In the genomic region with DNA sequence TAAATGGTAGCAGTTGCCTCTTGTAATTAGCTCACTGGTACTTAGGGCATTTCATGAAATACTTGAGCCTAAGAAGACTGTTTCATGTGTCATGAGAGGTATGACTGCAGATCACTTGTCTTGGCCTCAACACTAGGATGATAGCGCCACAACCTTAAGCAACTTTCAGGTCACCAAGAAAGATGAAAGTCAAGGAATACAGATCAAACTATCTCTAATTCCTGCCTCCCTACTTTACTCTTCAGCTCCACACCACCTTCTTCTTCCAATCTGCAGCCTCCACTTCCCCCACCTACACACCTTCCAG, we compare ENCODE assay signal across 14 cellular contexts. TPM values are rescaled to one million over a fixed set of nuclear protein-coding genes. Genes with fewer than 3 reads are reported as not detected.
DNase-seq lines count a peak whose midpoint lies in the region; ATAC-seq and TF ChIP-seq lines count a peak whose summit lies in the region.
"Had no signal": no experiment of that assay in that cellular context is flagged by ENCODE, and none has a peak within 500 bp of the region (broad histone marks: within the 10 kb centered on the region; RNA-seq: fewer than 3 reads in every experiment).

No MANE protein-coding gene starts in this region.

- intact Hi-C loops in activated CD4-positive, alpha-beta T cell treated with anti-CD3 and anti-CD28 coated beads, Interleukin-2, amount 10 ng/mL, durations not matched to agents 24 days and 14 days (cut with micrococcal nuclease) = loop anchor here (1.0 to 5.0 kb wide), 3 partner anchors 11 to 169 kb away; no protein-coding TSS in a partner anchor
- intact Hi-C loops in OCI-LY7 (cut with micrococcal nuclease; ENCODE audit: unreplicated experiment) = no loop called here
- intact Hi-C loops in heart right ventricle (cut with DNase I) = no loop called here

- H3K4me3 ChIP-seq in OCI-LY7 (ENCODE audit: low read depth, low read length, poor library complexity, severe bottlenecking) (peak overlapping the region; percentile 53), smooth muscle cell (no peak overlapping the region), heart right ventricle (no peak overlapping the region)
- H3K4me3 ChIP-seq: thoracic aorta had no signal

- H3K79me2 ChIP-seq in OCI-LY7 (ENCODE audit: insufficient read depth, low read depth, low read length) = peaks cover 100% of the 10 kb centered on the region
- peaks cover 99% of the 10 kb centered on the region for H3K79me2 ChIP-seq in smooth muscle cell (ENCODE audit: low read depth)

- peak overlapping the region; percentile 81 for H3K4me2 ChIP-seq in OCI-LY7 (ENCODE audit: low read length)
- H3K4me2 ChIP-seq in smooth muscle cell = no peak overlapping the region

- peak overlapping the region; percentile 92 for H3K27ac Mint-ChIP-seq in activated CD4-positive, alpha-beta T cell treated with anti-CD3 and anti-CD28 coated beads, Interleukin-2, amount 10 ng/mL, durations not matched to agents 24 days and 14 days
- peak overlapping the region; percentile 49 for H3K27ac Mint-ChIP-seq in activated naive CD8-positive, alpha-beta T cell treated with anti-CD3 and anti-CD28 coated beads, Interleukin-2, amount 10 ng/mL, durations not matched to agents 7 days and 5 days

- CTCF ChIA-PET in OCI-LY7 (lab: Charles Lee; ENCODE audit: unreplicated experiment) = no interaction called here

- 90% methylated on average over 1 of the region's 1 CpG for WGBS in smooth muscle cell (ENCODE audit: low lambda C conversion rate)
- 97 to 100% methylated on average over 1 of the region's 1 CpG for WGBS in heart right ventricle, 2 donors

- H3K36me3 ChIP-seq in OCI-LY7 (ENCODE audit: insufficient read depth, low read length) = peaks cover 83% of the 10 kb centered on the region
- no peaks in the 10 kb centered on the region for H3K36me3 ChIP-seq in smooth muscle cell (ENCODE audit: low read depth)
- H3K36me3 ChIP-seq in heart right ventricle = peaks cover 0 to 6% (median 0%) of the 10 kb centered on the region in 9 donors
- H3K36me3 ChIP-seq: thoracic aorta had no signal

- H3K9me3 Mint-ChIP-seq in activated CD4-positive, alpha-beta T cell treated with anti-CD3 and anti-CD28 coated beads, Interleukin-2, amount 10 ng/mL, durations not matched to agents 24 days and 14 days = no peaks in the 10 kb centered on the region
- H3K9me3 Mint-ChIP-seq in activated naive CD8-positive, alpha-beta T cell treated with anti-CD3 and anti-CD28 coated beads, Interleukin-2, amount 10 ng/mL, durations not matched to agents 7 days and 5 days = peaks cover 1% of the 10 kb centered on the region

- peaks cover 6% of the 10 kb centered on the region for H3F3A ChIP-seq in smooth muscle cell (ENCODE audit: low read depth)

- peaks cover 15% of the 10 kb centered on the region; the same call in 1 of the 2 replicates for H4K20me1 ChIP-seq in OCI-LY7 (ENCODE audit: insufficient read depth, low read length)
- peaks cover 91% of the 10 kb centered on the region for H4K20me1 ChIP-seq in smooth muscle cell (ENCODE audit: low read depth)

- H3K4me3 Mint-ChIP-seq in activated CD4-positive, alpha-beta T cell treated with anti-CD3 and anti-CD28 coated beads, Interleukin-2, amount 10 ng/mL, durations not matched to agents 24 days and 14 days = peak overlapping the region; percentile 62
- H3K4me3 Mint-ChIP-seq in activated naive CD8-positive, alpha-beta T cell treated with anti-CD3 and anti-CD28 coated beads, Interleukin-2, amount 10 ng/mL, durations not matched to agents 7 days and 5 days = no peak overlapping the region
- H3K4me3 Mint-ChIP-seq: nephron progenitor cell had no signal

- H3K27me3 Mint-ChIP-seq in activated CD4-positive, alpha-beta T cell treated with anti-CD3 and anti-CD28 coated beads, Interleukin-2, amount 10 ng/mL, durations not matched to agents 24 days and 14 days = no peaks in the 10 kb centered on the region
- H3K27me3 Mint-ChIP-seq in activated naive CD8-positive, alpha-beta T cell treated with anti-CD3 and anti-CD28 coated beads, Interleukin-2, amount 10 ng/mL, durations not matched to agents 7 days and 5 days = no peaks in the 10 kb centered on the region

- H3K27me3 ChIP-seq in smooth muscle cell (ENCODE audit: low read depth) (no peaks in the 10 kb centered on the region), heart right ventricle (no peaks in the 10 kb centered on the region)

- H3K4me1 Mint-ChIP-seq in activated CD4-positive, alpha-beta T cell treated with anti-CD3 and anti-CD28 coated beads, Interleukin-2, amount 10 ng/mL, durations not matched to agents 24 days and 14 days = peaks cover 50% of the 10 kb centered on the region
- H3K4me1 Mint-ChIP-seq in activated naive CD8-positive, alpha-beta T cell treated with anti-CD3 and anti-CD28 coated beads, Interleukin-2, amount 10 ng/mL, durations not matched to agents 7 days and 5 days = peaks cover 48% of the 10 kb centered on the region

- TF ChIP-seq CTCF in OCI-LY7 (conservative IDR thresholded peaks at IDR 0.05; ENCODE audit: low read length) (no peak), smooth muscle cell (IDR thresholded peaks at IDR 0.05; ENCODE audit: borderline replicate concordance, insufficient read depth, poor library complexity, severe bottlenecking) (no peak), heart right ventricle (IDR thresholded peaks at IDR 0.05) (no peak)

- POLR2A ChIA-PET in OCI-LY7 (lab: Charles Lee) = interaction anchor here (0.6 to 2.9 kb wide), 10 partner anchors 9 to 61 kb away, joined by 3 to 15 read pairs (median 4); no protein-coding TSS in a partner anchor
- POLR2A ChIA-PET in activated naive CD8-positive, alpha-beta T cell treated with anti-CD3 and anti-CD28 coated beads, Interleukin-2, amount 10 ng/mL, durations not matched to agents 7 days and 5 days (lab: Charles Lee) = interaction anchor here (0.7 to 1.3 kb wide), 3 partner anchors 12 to 72 kb away, joined by 4 to 6 read pairs (median 5); no protein-coding TSS in a partner anchor

- H3K4me1 ChIP-seq in OCI-LY7 (ENCODE audit: insufficient read depth, low read length, poor library complexity, severe bottlenecking) = peaks cover 88% of the 10 kb centered on the region
- H3K4me1 ChIP-seq in smooth muscle cell (ENCODE audit: low read depth) = peaks cover 5% of the 10 kb centered on the region
- peaks cover 5 to 88% (median 39%) of the 10 kb centered on the region in 9 donors for H3K4me1 ChIP-seq in heart right ventricle

- H3K36me3 Mint-ChIP-seq in activated CD4-positive, alpha-beta T cell treated with anti-CD3 and anti-CD28 coated beads, Interleukin-2, amount 10 ng/mL, durations not matched to agents 24 days and 14 days (ENCODE audit: low read depth) = peaks cover 38% of the 10 kb centered on the region
- peaks cover 21% of the 10 kb centered on the region for H3K36me3 Mint-ChIP-seq in activated naive CD8-positive, alpha-beta T cell treated with anti-CD3 and anti-CD28 coated beads, Interleukin-2, amount 10 ng/mL, durations not matched to agents 7 days and 5 days

- H3K9me3 ChIP-seq in OCI-LY7 (ENCODE audit: low read length) (no peaks in the 10 kb centered on the region; the same call in 1 of the 2 replicates), smooth muscle cell (replicated peaks; ENCODE audit: low read depth) (no peaks in the 10 kb centered on the region), heart right ventricle (no peaks in the 10 kb centered on the region)
- H3K9me3 ChIP-seq: thoracic aorta had no signal

- peak; percentile 23 for ATAC-seq in activated naive CD8-positive, alpha-beta T cell treated with anti-CD3 and anti-CD28 coated beads, Interleukin-2, amount 10 ng/mL, durations not matched to agents 7 days and 5 days (ENCODE audit: low read depth)
- no peak for ATAC-seq in GM18502 (IDR thresholded peaks at IDR 0.05; ENCODE audit: poor library complexity, unreplicated experiment)
- no peak for ATAC-seq in heart right ventricle

- no TSS peak for BruUV-seq in OCI-LY7 (replicated peaks; lab: Mats Ljungman, UMichigan)

- H3K27ac ChIP-seq in OCI-LY7 (ENCODE audit: low read depth, low read length, poor library complexity, severe bottlenecking) = peak overlapping the region; percentile 89
- H3K27ac ChIP-seq in smooth muscle cell (ENCODE audit: low read depth) = peak overlapping the region; percentile 21
- no peak overlapping the region for H3K27ac ChIP-seq in heart right ventricle
- H3K27ac ChIP-seq: thoracic aorta had no signal

- no peak overlapping the region for H3K9ac ChIP-seq in smooth muscle cell (ENCODE audit: low read depth)

- no peak for DNase-seq in activated CD4-positive, alpha-beta T cell treated with anti-CD3 and anti-CD28 coated beads, Interleukin-2, amount 10 ng/mL, durations not matched to agents 24 days and 14 days
- DNase-seq in activated CD4-positive, alpha-beta T cell treated with anti-CD3 and anti-CD28 coated beads, Interleukin-2, amount 50 U/mL, for 48 hours = no peak
- DNase-seq in OCI-LY7 (ENCODE audit: low spot score) = no peak
- DNase-seq in activated naive CD8-positive, alpha-beta T cell treated with anti-CD3 and anti-CD28 coated beads, Interleukin-2, amount 10 ng/mL, durations not matched to agents 7 days and 5 days = no peak
- DNase-seq in smooth muscle cell (lab: John Stamatoyannopoulos, UW; ENCODE audit: unreplicated experiment) = no peak
- DNase-seq in stimulated activated CD4-positive, alpha-beta T cell treated with anti-CD3 and anti-CD28 coated beads, Interleukin-1b, Interleukin-23, amount 100 ng/mL, for 48 hours = no peak
- DNase-seq in heart right ventricle = no peak
- DNase-seq: activated CD4-positive, alpha-beta T cell treated with anti-CD3 and anti-CD28 coated beads for 1 hour; Calu3; NCI-H2029; NCI-H526; nephron progenitor cell had no signal

- H3K9me2 ChIP-seq in OCI-LY7 (ENCODE audit: insufficient read depth, low read length) = no peaks in the 10 kb centered on the region

- H2AFZ ChIP-seq in OCI-LY7 (ENCODE audit: low read length) = no peak overlapping the region
- no peak overlapping the region for H2AFZ ChIP-seq in smooth muscle cell (ENCODE audit: low read depth)

RNA-seq across cellular contexts. Expression of a gene that starts 28.1 kb away (rescaled TPM):
- 51.1 and 52.3 TPM in 2 replicates for total RNA-seq in activated CD4-positive, alpha-beta T cell treated with anti-CD3 and anti-CD28 coated beads, Interleukin-2, amount 10 ng/mL, durations not matched to agents 24 days and 14 days
- 70.6 and 76.5 TPM in 2 replicates for total RNA-seq in OCI-LY7 (2014; rRNA removed; shearing (Covaris generic))
- total RNA-seq in OCI-LY7 (2022) (136 and 141 TPM in 2 replicates), smooth muscle cell (87.2 and 111 TPM in 2 replicates), heart right ventricle (10 to 100 TPM; 17.5 to 35.4 (median 20.9) TPM)
- 10 to 100 TPM; 91.6 to 94.2 TPM for total RNA-seq in activated naive CD8-positive, alpha-beta T cell treated with anti-CD3 and anti-CD28 coated beads, Interleukin-2, amount 10 ng/mL, durations not matched to agents 7 days and 5 days
- polyA plus RNA-seq in smooth muscle cell (21.5 and 25.8 TPM in 2 replicates), heart right ventricle (10 to 100 TPM in 1 of 2 donors, 1 to 10 TPM in 1; 9.2 to 10.5 TPM)

Comparison
In these comparisons a context has a peak if more than half of its experiments do, and no peak if none do; other contexts are left out.
1. H3K27ac ChIP-seq: peak in OCI-LY7 (single experiment) and smooth muscle cell (single experiment); none in heart right ventricle (0 of 10).